12 cellular contexts compared by ENCODE assay signal in genomic region chr2:71787108-71787415, GRCh38.
A peak's percentile ranks its signal among the peaks of the same experiment; 100 is the strongest.
DNase-seq lines count a peak whose midpoint lies in the region; ATAC-seq and TF ChIP-seq lines count a peak whose summit lies in the region.
"Had no signal": no experiment of that assay in that cellular context is flagged by ENCODE, and none has a peak within 500 bp of the region (broad histone marks: within the 10 kb centered on the region; RNA-seq: fewer than 3 reads in every experiment).

No MANE protein-coding gene starts in this region.

- H4K20me1 ChIP-seq in IMR-90 (ENCODE audit: insufficient read depth, low read length) = no peaks in the 10 kb centered on the region; the same call in 1 of the 2 replicates
- H4K20me1 ChIP-seq: BLaER1 treated with 17β-estradiol and CSF1 and Interleukin-3, amounts not matched to agents 10 nM and 100 nM had no signal

- H4K8ac ChIP-seq in IMR-90 (ENCODE audit: low read depth in 2 of 2, low read length in 2 of 2) (no peak overlapping the region), neuronal stem cell (ENCODE audit: low read depth, low read length) (no peak overlapping the region)

- H2BK20ac ChIP-seq in IMR-90 (ENCODE audit: low read depth, low read length) = no peak overlapping the region

- in situ Hi-C loops in IMR-90 (cut with MboI; ENCODE audit: low sequenced_read_pairs) = loop anchor here (25.0 kb wide), 1 partner anchor 950 kb away; no protein-coding TSS in a partner anchor

- H3K18ac ChIP-seq in IMR-90 (ENCODE audit: low read depth, low read length) (no peak overlapping the region), neuronal stem cell (ENCODE audit: low read length) (no peak overlapping the region)

- no peak overlapping the region for H3K23ac ChIP-seq in IMR-90 (ENCODE audit: low read depth, low read length)
- H3K23ac ChIP-seq in neuronal stem cell (ENCODE audit: low read depth, low read length, poor library complexity) = no peak overlapping the region

- H3K79me1 ChIP-seq in IMR-90 (ENCODE audit: low read depth in 1 of 2, low read length in 2 of 2) = no peaks in the 10 kb centered on the region
- H3K79me1 ChIP-seq in neuronal stem cell (ENCODE audit: low read depth, low read length) = no peaks in the 10 kb centered on the region

- H2BK5ac ChIP-seq in IMR-90 (ENCODE audit: low read depth, low read length, poor library complexity, severe bottlenecking) (no peak overlapping the region), neuronal stem cell (ENCODE audit: low read length) (no peak overlapping the region)

- peak overlapping the region; percentile 39 for H2AFZ ChIP-seq in IMR-90 (replicated peaks; ENCODE audit: low read length, poor library complexity)
- no peak overlapping the region for H2AFZ ChIP-seq in neuronal stem cell (ENCODE audit: low read length)

- H3K4me3 ChIP-seq in IMR-90 (ENCODE audit: insufficient read depth, low read depth, low read length) (no peak overlapping the region), neuronal stem cell (ENCODE audit: low read length in 2 of 2) (no peak overlapping the region), vagina (no peak overlapping the region)
- H3K4me3 ChIP-seq: BLaER1 treated with 17β-estradiol and CSF1 and Interleukin-3, amounts not matched to agents 10 nM and 100 nM; GM12878 had no signal

- no peaks in the 10 kb centered on the region; the same call in 1 of the 2 replicates for H3K27me3 ChIP-seq in IMR-90 (ENCODE audit: control insufficient read depth, insufficient read depth, low read length)
- H3K27me3 ChIP-seq in neuronal stem cell (ENCODE audit: control insufficient read depth in 3 of 3, insufficient read depth in 3 of 3, low read depth in 1 of 3, low read length in 3 of 3) = no peaks in the 10 kb centered on the region
- no peaks in the 10 kb centered on the region for H3K27me3 ChIP-seq in vagina
- H3K27me3 ChIP-seq: BLaER1 treated with 17β-estradiol and CSF1 and Interleukin-3, amounts not matched to agents 10 nM and 100 nM had no signal

- no peak overlapping the region for H3K4me2 ChIP-seq in IMR-90 (ENCODE audit: low read depth, low read length)
- no peak overlapping the region for H3K4me2 ChIP-seq in neuronal stem cell (ENCODE audit: insufficient read depth, low read length, poor library complexity, severe bottlenecking)
- H3K4me2 ChIP-seq: BLaER1 treated with 17β-estradiol and CSF1 and Interleukin-3, amounts not matched to agents 10 nM and 100 nM had no signal

- no peak for ATAC-seq in IMR-90 (ENCODE audit: low read depth)
- ATAC-seq: GM12878 had no signal

- no peak overlapping the region for H2AK5ac ChIP-seq in IMR-90 (ENCODE audit: low read depth, low read length)
- peak overlapping the region; percentile 57 for H2AK5ac ChIP-seq in neuronal stem cell (ENCODE audit: low read depth, low read length)

- peaks cover 13% of the 10 kb centered on the region for H3K4me1 ChIP-seq in IMR-90 (ENCODE audit: control insufficient read depth, insufficient read depth, low read length)
- H3K4me1 ChIP-seq in neuronal stem cell (ENCODE audit: control insufficient read depth in 2 of 2, insufficient read depth in 1 of 2, low read depth in 1 of 2, low read length in 2 of 2) = no peaks in the 10 kb centered on the region
- H3K4me1 ChIP-seq in vagina = peaks cover 13% of the 10 kb centered on the region

- dilution Hi-C loops in IMR-90 (cut with HindIII; ENCODE audit: low sequenced_read_pairs, unreplicated experiment) = no loop called here

- H3K27ac ChIP-seq in IMR-90 (ENCODE audit: insufficient read depth, low read length) (no peak overlapping the region), neuronal stem cell (replicated peaks; ENCODE audit: low read length) (no peak overlapping the region), vagina (no peak overlapping the region)
- H3K27ac ChIP-seq: 22Rv1; BLaER1 treated with 17β-estradiol and CSF1 and Interleukin-3, amounts not matched to agents 10 nM and 100 nM had no signal

- peak; percentile 24 for DNase-seq in activated effector memory CD4-positive, alpha-beta T cell treated with anti-CD3 and anti-CD28 coated beads, Interleukin-2, amount 50 U/mL, for 16 hours
- no peak for DNase-seq in activated effector memory CD4-positive, alpha-beta T cell treated with Interleukin-2 at 50 U/mL for 16 hours
- DNase-seq in IMR-90 (no peak), neuronal stem cell (ENCODE audit: low spot score) (no peak), vagina (ENCODE audit: extremely low spot score in 2 of 2) (peak; percentile 54 to 77), HEK293T (ENCODE audit: extremely low spot score) (no peak), NCI-H1105 (lab: John Stamatoyannopoulos, UW) (no peak)
- DNase-seq: ACHN; CD4-positive, CD25-positive, alpha-beta regulatory T cell had no signal

- TF ChIP-seq RAD21 in IMR-90 (IDR thresholded peaks at IDR 0.05; ENCODE audit: low read length) = no peak

- H3K9me1 ChIP-seq in IMR-90 (ENCODE audit: insufficient read depth, low read length) = peaks cover 12% of the 10 kb centered on the region; the same call in 1 of the 2 replicates

- H3K36me3 ChIP-seq in IMR-90 (ENCODE audit: control insufficient read depth, insufficient read depth, low read length) = no peaks in the 10 kb centered on the region
- H3K36me3 ChIP-seq in neuronal stem cell (replicated peaks in 1 of 2; ENCODE audit: control insufficient read depth in 2 of 2, insufficient read depth in 2 of 2, low read length in 2 of 2) = no peaks in the 10 kb centered on the region
- no peaks in the 10 kb centered on the region for H3K36me3 ChIP-seq in vagina
- H3K36me3 ChIP-seq: BLaER1 treated with 17β-estradiol and CSF1 and Interleukin-3, amounts not matched to agents 10 nM and 100 nM had no signal

- POLR2A ChIA-PET in IMR-90 (lab: Charles Lee; ENCODE audit: unreplicated experiment) = no interaction called here
- POLR2A ChIA-PET in HEK293T (lab: Yijun Ruan, JAX) = no interaction called here

- H3K9me3 ChIP-seq in IMR-90 (ENCODE audit: control insufficient read depth, insufficient read depth, low read length) (no peaks in the 10 kb centered on the region), neuronal stem cell (replicated peaks in 1 of 2; ENCODE audit: control insufficient read depth in 2 of 2, insufficient read depth in 1 of 2, low read depth in 1 of 2, low read length in 2 of 2) (no peaks in the 10 kb centered on the region), vagina (no peaks in the 10 kb centered on the region)
- H3K9me3 ChIP-seq: BLaER1 treated with 17β-estradiol and CSF1 and Interleukin-3, amounts not matched to agents 10 nM and 100 nM had no signal

- no peak overlapping the region for H3K14ac ChIP-seq in IMR-90 (replicated peaks; ENCODE audit: low read depth, low read length)
- no peak overlapping the region for H3K14ac ChIP-seq in neuronal stem cell (ENCODE audit: low read length)

- CTCF ChIA-PET in IMR-90 (lab: Yijun Ruan, JAX) = interaction anchor here (1.0 kb wide), 1 partner anchor 177 kb away, joined by 3 read pairs; no protein-coding TSS in a partner anchor
- CTCF ChIA-PET in HEK293T (lab: Yijun Ruan, JAX) = no interaction called here

- no peak overlapping the region for H3K56ac ChIP-seq in IMR-90 (ENCODE audit: extremely low read depth, insufficient read depth, low read length)

- H4K5ac ChIP-seq in IMR-90 (ENCODE audit: low read depth, low read length) = no peak overlapping the region

- no peak overlapping the region for H2BK12ac ChIP-seq in neuronal stem cell (ENCODE audit: low read length)

- no peak overlapping the region for H3K9ac ChIP-seq in IMR-90 (ENCODE audit: low read depth, low read length)
- H3K9ac ChIP-seq in neuronal stem cell (ENCODE audit: low read depth, low read length, poor library complexity) = no peak overlapping the region
- H3K9ac ChIP-seq: BLaER1 treated with 17β-estradiol and CSF1 and Interleukin-3, amounts not matched to agents 10 nM and 100 nM had no signal

- H2BK120ac ChIP-seq in IMR-90 (ENCODE audit: low read depth, low read length) = no peak overlapping the region
- H2BK120ac ChIP-seq in neuronal stem cell (ENCODE audit: low read depth, low read length) = no peak overlapping the region

- H2BK15ac ChIP-seq in IMR-90 (ENCODE audit: low read depth, low read length) (no peak overlapping the region), neuronal stem cell (ENCODE audit: low read length) (no peak overlapping the region)

- H3K4ac ChIP-seq in IMR-90 (ENCODE audit: low read depth, low read length) (no peak overlapping the region), neuronal stem cell (ENCODE audit: low read length) (peak overlapping the region; percentile 5)

- no peak overlapping the region for H2AK9ac ChIP-seq in IMR-90 (replicated peaks; ENCODE audit: low read depth, low read length, poor library complexity)

- TF ChIP-seq CTCF in IMR-90 (conservative IDR thresholded peaks at IDR 0.05; ENCODE audit: low read depth, low read length) (no peak), vagina (IDR thresholded peaks at IDR 0.05) (no peak)

- intact Hi-C loops in IMR-90 (cut with micrococcal nuclease) = no loop called here
- intact Hi-C loops in vagina (cut with DNase I) = no loop called here

- TF ChIP-seq POLR2A in IMR-90 (IDR thresholded peaks at IDR 0.05; ENCODE audit: low read depth, low read length) (no peak), vagina (IDR thresholded peaks at IDR 0.05) (no peak)

- BruUV-seq in IMR-90 (replicated peaks; lab: Mats Ljungman, UMichigan) = no TSS peak

- H4K91ac ChIP-seq in IMR-90 (ENCODE audit: insufficient read depth, low read depth, low read length) (no peak overlapping the region), neuronal stem cell (ENCODE audit: low read depth, low read length, poor library complexity) (no peak overlapping the region)

- 100% methylated on average over 2 of the region's 4 CpGs; no CpG with 5 or more reads in 1 of the 2 experiments for WGBS in IMR-90 (ENCODE audit: extremely low coverage in 2 of 2, insufficient read length in 1 of 2), 2 experiments
- no CpG with 5 or more reads among the region's 4 CpGs for WGBS in neuronal stem cell (ENCODE audit: extremely low coverage in 2 of 2, insufficient read length in 2 of 2, insufficient replicate concordance in 1 of 2), 2 donors

TF ChIP-seq in IMR-90, 13 proteins besides CTCF, POLR2A, EP300 and RAD21 (continues in another document):
- TF ChIP-seq RCOR1 (IDR thresholded peaks at IDR 0.05; ENCODE audit: insufficient replicate concordance, low read length) (no peak), NFE2L2 (IDR thresholded peaks at IDR 0.05; ENCODE audit: low read depth, low read length) (no peak), CEBPB (IDR thresholded peaks at IDR 0.05; ENCODE audit: low read depth, low read length) (no peak)

TF ChIP-seq in HEK293T, 16 proteins besides CTCF, POLR2A, EP300 and RAD21 (continues in another document):
- no peak for TF ChIP-seq LEF1 (IDR thresholded peaks at IDR 0.05; ENCODE audit: borderline replicate concordance)
- TF ChIP-seq SP1 (IDR thresholded peaks at IDR 0.05) = no peak
- no peak for TF ChIP-seq TARDBP (IDR thresholded peaks at IDR 0.05)
- TF ChIP-seq HDGF (IDR thresholded peaks at IDR 0.05; ENCODE audit: borderline replicate concordance) = no peak
- TF ChIP-seq CTBP1 (IDR thresholded peaks at IDR 0.05; ENCODE audit: borderline replicate concordance) = no peak

Comparison
In these comparisons a context has a peak if more than half of its experiments do, and no peak if none do; other contexts are left out.
1. DNase-seq: peak in activated effector memory CD4-positive, alpha-beta T cell treated with anti-CD3 and anti-CD28 coated beads, Interleukin-2, amount 50 U/mL, for 16 hours (single experiment) and vagina (2 of 2); none in activated effector memory CD4-positive, alpha-beta T cell treated with Interleukin-2 at 50 U/mL for 16 hours (single experiment), IMR-90 (single experiment), neuronal stem cell (single experiment), HEK293T (single experiment) and NCI-H1105 (single experiment).